In the genomic region with DNA sequence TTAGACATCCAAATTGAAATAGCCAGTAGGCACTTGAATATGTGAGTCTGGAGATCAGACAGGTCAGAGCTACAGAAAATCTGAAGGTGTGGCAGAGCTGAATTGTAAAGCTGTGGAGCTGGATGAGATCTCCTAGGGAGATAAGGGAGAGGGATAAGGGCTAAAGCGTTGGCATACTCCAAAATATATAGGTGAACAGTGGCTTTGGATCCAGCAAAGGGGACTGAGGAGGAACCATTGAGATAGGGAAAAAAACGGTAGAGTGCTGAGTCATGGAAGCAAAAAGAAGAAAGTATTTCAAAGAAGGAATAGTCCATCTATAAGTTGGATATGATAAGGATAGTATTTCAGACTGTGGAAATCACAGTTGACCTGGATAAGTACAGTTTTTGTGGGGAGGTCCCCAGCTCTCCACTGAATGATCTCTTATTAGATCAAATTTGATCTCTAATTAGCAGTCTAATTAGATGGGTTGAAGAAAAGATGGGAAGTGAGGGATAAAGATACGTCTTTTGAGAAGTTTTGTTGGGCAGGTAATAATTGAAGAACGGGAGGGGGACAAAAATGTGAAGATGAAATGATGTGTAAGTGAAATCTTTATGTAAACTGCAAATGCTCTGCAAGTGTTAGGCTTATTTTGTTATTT, we compare ENCODE assay signal across 1 cellular context.
TF ChIP-seq lines count a peak whose summit lies in the region.

No MANE protein-coding gene starts in this region.

TF ChIP-seq in HCT116, 20 proteins besides CTCF, POLR2A, EP300 and RAD21 (continued from another document):
- TF ChIP-seq, protein P1, sequence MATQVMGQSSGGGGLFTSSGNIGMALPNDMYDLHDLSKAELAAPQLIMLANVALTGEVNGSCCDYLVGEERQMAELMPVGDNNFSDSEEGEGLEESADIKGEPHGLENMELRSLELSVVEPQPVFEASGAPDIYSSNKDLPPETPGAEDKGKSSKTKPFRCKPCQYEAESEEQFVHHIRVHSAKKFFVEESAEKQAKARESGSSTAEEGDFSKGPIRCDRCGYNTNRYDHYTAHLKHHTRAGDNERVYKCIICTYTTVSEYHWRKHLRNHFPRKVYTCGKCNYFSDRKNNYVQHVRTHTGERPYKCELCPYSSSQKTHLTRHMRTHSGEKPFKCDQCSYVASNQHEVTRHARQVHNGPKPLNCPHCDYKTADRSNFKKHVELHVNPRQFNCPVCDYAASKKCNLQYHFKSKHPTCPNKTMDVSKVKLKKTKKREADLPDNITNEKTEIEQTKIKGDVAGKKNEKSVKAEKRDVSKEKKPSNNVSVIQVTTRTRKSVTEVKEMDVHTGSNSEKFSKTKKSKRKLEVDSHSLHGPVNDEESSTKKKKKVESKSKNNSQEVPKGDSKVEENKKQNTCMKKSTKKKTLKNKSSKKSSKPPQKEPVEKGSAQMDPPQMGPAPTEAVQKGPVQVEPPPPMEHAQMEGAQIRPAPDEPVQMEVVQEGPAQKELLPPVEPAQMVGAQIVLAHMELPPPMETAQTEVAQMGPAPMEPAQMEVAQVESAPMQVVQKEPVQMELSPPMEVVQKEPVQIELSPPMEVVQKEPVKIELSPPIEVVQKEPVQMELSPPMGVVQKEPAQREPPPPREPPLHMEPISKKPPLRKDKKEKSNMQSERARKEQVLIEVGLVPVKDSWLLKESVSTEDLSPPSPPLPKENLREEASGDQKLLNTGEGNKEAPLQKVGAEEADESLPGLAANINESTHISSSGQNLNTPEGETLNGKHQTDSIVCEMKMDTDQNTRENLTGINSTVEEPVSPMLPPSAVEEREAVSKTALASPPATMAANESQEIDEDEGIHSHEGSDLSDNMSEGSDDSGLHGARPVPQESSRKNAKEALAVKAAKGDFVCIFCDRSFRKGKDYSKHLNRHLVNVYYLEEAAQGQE (IDR thresholded peaks at IDR 0.05; ENCODE audit: low read depth): no peak
- TF ChIP-seq, protein P2, sequence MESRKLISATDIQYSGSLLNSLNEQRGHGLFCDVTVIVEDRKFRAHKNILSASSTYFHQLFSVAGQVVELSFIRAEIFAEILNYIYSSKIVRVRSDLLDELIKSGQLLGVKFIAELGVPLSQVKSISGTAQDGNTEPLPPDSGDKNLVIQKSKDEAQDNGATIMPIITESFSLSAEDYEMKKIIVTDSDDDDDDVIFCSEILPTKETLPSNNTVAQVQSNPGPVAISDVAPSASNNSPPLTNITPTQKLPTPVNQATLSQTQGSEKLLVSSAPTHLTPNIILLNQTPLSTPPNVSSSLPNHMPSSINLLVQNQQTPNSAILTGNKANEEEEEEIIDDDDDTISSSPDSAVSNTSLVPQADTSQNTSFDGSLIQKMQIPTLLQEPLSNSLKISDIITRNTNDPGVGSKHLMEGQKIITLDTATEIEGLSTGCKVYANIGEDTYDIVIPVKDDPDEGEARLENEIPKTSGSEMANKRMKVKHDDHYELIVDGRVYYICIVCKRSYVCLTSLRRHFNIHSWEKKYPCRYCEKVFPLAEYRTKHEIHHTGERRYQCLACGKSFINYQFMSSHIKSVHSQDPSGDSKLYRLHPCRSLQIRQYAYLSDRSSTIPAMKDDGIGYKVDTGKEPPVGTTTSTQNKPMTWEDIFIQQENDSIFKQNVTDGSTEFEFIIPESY (IDR thresholded peaks at IDR 0.05; ENCODE audit: extremely low read depth, insufficient replicate concordance, low read length): no peak
